8 cellular contexts compared by ENCODE assay signal in the genomic region with DNA sequence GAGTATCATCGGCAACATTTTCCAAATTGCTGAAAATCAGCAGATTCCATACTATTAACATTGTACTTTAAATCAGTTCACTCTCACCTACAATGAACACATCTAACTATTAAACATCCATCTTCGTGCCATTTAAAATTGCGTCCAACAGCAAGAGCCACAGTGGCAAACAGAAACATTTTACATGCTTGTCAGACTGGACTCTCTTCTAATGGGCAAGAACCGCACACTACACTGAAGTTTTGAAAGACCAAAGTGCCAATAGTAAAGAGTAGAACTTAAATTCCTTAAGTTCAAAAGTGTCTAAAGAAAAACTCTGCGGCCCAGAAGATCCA. TPM values are rescaled to one million over a fixed set of nuclear protein-coding genes. Genes with fewer than 3 reads are reported as not detected.
A peak's percentile ranks its signal among the peaks of the same experiment; 100 is the strongest.
DNase-seq lines count a peak whose midpoint lies in the region; ATAC-seq and TF ChIP-seq lines count a peak whose summit lies in the region.

No MANE protein-coding gene starts in this region.

- no peaks in the 10 kb centered on the region for H3K9me3 Mint-ChIP-seq in activated T-cell treated with anti-CD3 and anti-CD28 coated beads, Interleukin-2, amount 50 U/mL, for 4 hours
- H3K9me3 Mint-ChIP-seq in brain: peaks cover 0 to 6% (median 0%) of the 10 kb centered on the region in 5 experiments
- H3K9me3 Mint-ChIP-seq in memory B cell: no peaks in the 10 kb centered on the region
- H3K9me3 Mint-ChIP-seq in type B pancreatic cell: no peaks in the 10 kb centered on the region

- no peaks in the 10 kb centered on the region for H3K27me3 Mint-ChIP-seq in activated T-cell treated with anti-CD3 and anti-CD28 coated beads, Interleukin-2, amount 50 U/mL, for 4 hours (ENCODE audit: low read depth)
- H3K27me3 Mint-ChIP-seq in brain (peaks cover 7% of the 10 kb centered on the region), memory B cell (no peaks in the 10 kb centered on the region), type B pancreatic cell (no peaks in the 10 kb centered on the region)

- no peak for DNase-seq in activated T-cell treated with anti-CD3 and anti-CD28 coated beads, Interleukin-2, amount 50 U/mL, for 4 hours
- DNase-seq in activated T-cell treated with anti-CD3 and anti-CD28 coated beads, Interleukin-2, amount 50 U/mL, for 1 hour: no peak
- DNase-seq in memory B cell (ENCODE audit: low spot score in 2 of 2) (no peak), type B pancreatic cell (ENCODE audit: extremely low spot score, unreplicated experiment) (no peak), H4 (ENCODE audit: low spot score) (no peak)

- H3K4me3 Mint-ChIP-seq in activated T-cell treated with anti-CD3 and anti-CD28 coated beads, Interleukin-2, amount 50 U/mL, for 4 hours: peak overlapping the region; percentile 99
- H3K4me3 Mint-ChIP-seq in brain (peak overlapping the region; percentile 93 to 99 (median 98)), memory B cell (peak overlapping the region; percentile 97), type B pancreatic cell (peak overlapping the region; percentile 93)

- H3K36me3 Mint-ChIP-seq in activated T-cell treated with anti-CD3 and anti-CD28 coated beads, Interleukin-2, amount 50 U/mL, for 4 hours (ENCODE audit: insufficient read depth): peaks cover 66% of the 10 kb centered on the region
- H3K36me3 Mint-ChIP-seq in brain (peaks cover 77% of the 10 kb centered on the region), memory B cell (peaks cover 46% of the 10 kb centered on the region), type B pancreatic cell (peaks cover 61% of the 10 kb centered on the region)

- TF ChIP-seq CTCF in brain (conservative IDR thresholded peaks at IDR 0.05) (no peak), type B pancreatic cell (conservative IDR thresholded peaks at IDR 0.05) (no peak)

- H3K27ac Mint-ChIP-seq in brain (peak overlapping the region; percentile 88 to 97 (median 95)), memory B cell (peak overlapping the region; percentile 95), type B pancreatic cell (peak overlapping the region; percentile 94)

- H3K4me1 Mint-ChIP-seq in activated T-cell treated with anti-CD3 and anti-CD28 coated beads, Interleukin-2, amount 50 U/mL, for 4 hours (ENCODE audit: low read depth): peaks cover 47% of the 10 kb centered on the region
- H3K4me1 Mint-ChIP-seq in brain: peaks cover 65% of the 10 kb centered on the region
- H3K4me1 Mint-ChIP-seq in memory B cell: peaks cover 42% of the 10 kb centered on the region
- peaks cover 43% of the 10 kb centered on the region for H3K4me1 Mint-ChIP-seq in type B pancreatic cell (ENCODE audit: unreplicated experiment)

- ATAC-seq in activated T-cell treated with anti-CD3 and anti-CD28 coated beads, Interleukin-2, amount 50 U/mL, for 4 hours: no peak
- ATAC-seq in memory B cell (ENCODE audit: low read depth): no peak
- ATAC-seq in HG02970 (IDR thresholded peaks at IDR 0.05; ENCODE audit: low FRiP score, unreplicated experiment): no peak
- no peak for ATAC-seq in HG03442 (IDR thresholded peaks at IDR 0.05; ENCODE audit: unreplicated experiment)

RNA-seq across cellular contexts. Expression of a gene that starts 0.7 kb away (rescaled TPM):
- total RNA-seq in activated T-cell treated with anti-CD3 and anti-CD28 coated beads, Interleukin-2, amount 50 U/mL, for 4 hours: 1,000 to 10,000 TPM; 1,663 to 1,788 (median 1,766) TPM
- polyA plus RNA-seq in brain (ENCODE audit: insufficient read depth, low read depth, low replicate concordance): 3,160 TPM
- 1,687 and 1,807 TPM in 2 replicates for total RNA-seq in type B pancreatic cell (ENCODE audit: low replicate concordance)
- 2,270 and 2,380 TPM in 2 replicates for total RNA-seq in H4 (2014; rRNA removed; shearing (Covaris generic))

RNA-seq across cellular contexts. Expression of a gene that starts 11.9 kb away (rescaled TPM):
- total RNA-seq in activated T-cell treated with anti-CD3 and anti-CD28 coated beads, Interleukin-2, amount 50 U/mL, for 4 hours: 10 to 100 TPM; 49.1 to 60.6 (median 51.9) TPM
- polyA plus RNA-seq in brain (ENCODE audit: insufficient read depth, low read depth, low replicate concordance): 363 TPM
- 170 and 205 TPM in 2 replicates for total RNA-seq in type B pancreatic cell (ENCODE audit: low replicate concordance)
- total RNA-seq in H4 (2014; rRNA removed; shearing (Covaris generic)): 291 and 353 TPM in 2 replicates
